In the genomic region with DNA sequence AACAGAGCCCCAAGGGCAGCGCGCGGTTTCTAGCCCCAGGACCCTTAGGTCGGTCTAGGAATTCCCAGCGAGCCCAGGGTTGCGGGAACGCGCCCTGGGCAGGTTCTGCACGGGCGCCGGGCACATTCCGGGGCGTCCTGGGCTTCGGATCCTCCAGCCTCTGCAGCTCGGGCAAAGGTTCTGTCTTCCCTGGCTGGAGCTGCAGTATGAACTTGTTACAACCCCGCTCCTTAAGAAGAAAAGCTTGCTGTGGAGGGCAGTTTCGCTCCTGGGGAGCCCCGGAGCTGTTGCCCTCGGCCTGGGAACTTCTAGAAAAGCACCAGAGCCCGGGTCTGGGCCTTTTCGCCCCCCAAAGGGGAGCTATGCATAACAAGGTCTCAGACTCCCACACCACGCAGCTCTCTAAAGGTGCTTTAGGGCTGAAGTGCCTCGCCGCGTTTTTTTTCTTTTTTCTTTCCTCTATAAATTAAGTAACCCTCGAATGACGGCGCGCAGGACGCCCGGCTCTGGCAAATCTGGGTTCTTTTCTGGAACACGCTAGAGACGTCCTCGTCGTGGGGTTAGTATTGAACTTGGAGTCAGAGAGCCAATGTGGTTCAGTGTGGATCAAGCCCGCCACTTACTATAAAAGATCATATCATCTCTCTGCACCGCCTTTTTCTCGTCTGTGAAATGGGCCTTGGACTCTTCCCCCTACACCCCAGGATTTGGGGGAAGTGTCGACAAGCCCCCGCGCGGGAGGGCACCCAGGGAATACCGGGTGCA, we compare ENCODE assay signal across 14 cellular contexts. TPM values are rescaled to one million over a fixed set of nuclear protein-coding genes. Genes with fewer than 3 reads are reported as not detected.
DNase-seq lines count a peak whose midpoint lies in the region; ATAC-seq and TF ChIP-seq lines count a peak whose summit lies in the region.
"Had no signal": no experiment of that assay in that cellular context is flagged by ENCODE, and none has a peak within 500 bp of the region (broad histone marks: within the 10 kb centered on the region; RNA-seq: fewer than 3 reads in every experiment).

No MANE protein-coding gene starts in this region.

- H2AFZ ChIP-seq in IMR-90 (replicated peaks; ENCODE audit: low read length, poor library complexity) (peak overlapping the region; percentile 80), neural cell (ENCODE audit: low read depth, low read length) (no peak overlapping the region), MM.1S (ENCODE audit: low read length) (no peak overlapping the region)

- no peak overlapping the region for H3K56ac ChIP-seq in IMR-90 (ENCODE audit: extremely low read depth, insufficient read depth, low read length)

- H3K27ac ChIP-seq in IMR-90 (ENCODE audit: insufficient read depth, low read length): no peak overlapping the region
- no peak overlapping the region for H3K27ac ChIP-seq in endodermal cell (ENCODE audit: low read depth, low read length)
- no peak overlapping the region for H3K27ac ChIP-seq in neural cell (ENCODE audit: low read length)
- no peak overlapping the region for H3K27ac ChIP-seq in MM.1S (ENCODE audit: low read length)

- no peak overlapping the region for H3K4ac ChIP-seq in IMR-90 (ENCODE audit: low read depth, low read length)

- no peak overlapping the region for H2BK120ac ChIP-seq in IMR-90 (ENCODE audit: low read depth, low read length)

- no peak for TF ChIP-seq CTCF in AG10803 (conservative IDR thresholded peaks at IDR 0.05; ENCODE audit: low read length)
- TF ChIP-seq CTCF in IMR-90 (conservative IDR thresholded peaks at IDR 0.05; ENCODE audit: low read depth, low read length): no peak
- TF ChIP-seq CTCF in endodermal cell (conservative IDR thresholded peaks at IDR 0.05): no peak
- TF ChIP-seq CTCF in neural cell (IDR thresholded peaks at IDR 0.05; ENCODE audit: poor library complexity, severe bottlenecking): no peak
- TF ChIP-seq CTCF in MM.1S (IDR thresholded peaks at IDR 0.05; ENCODE audit: low read length): no peak

- H3K9ac ChIP-seq in IMR-90 (ENCODE audit: low read depth, low read length) (no peak overlapping the region), endodermal cell (ENCODE audit: extremely low read depth, low read length, poor library complexity, severe bottlenecking) (no peak overlapping the region), neural cell (ENCODE audit: low read length) (no peak overlapping the region), MM.1S (ENCODE audit: low read length) (no peak overlapping the region)

- no peak for TF ChIP-seq POLR2A in IMR-90 (IDR thresholded peaks at IDR 0.05; ENCODE audit: low read depth, low read length)

- H4K8ac ChIP-seq in IMR-90 (ENCODE audit: low read depth in 2 of 2, low read length in 2 of 2): no peak overlapping the region

- H3K4me2 ChIP-seq in IMR-90 (ENCODE audit: low read depth, low read length): no peak overlapping the region; the same call in 1 of the 2 replicates
- no peak overlapping the region for H3K4me2 ChIP-seq in neural cell (ENCODE audit: low read length)
- no peak overlapping the region for H3K4me2 ChIP-seq in MM.1S (ENCODE audit: low read depth, low read length)

- POLR2A ChIA-PET in IMR-90 (lab: Charles Lee; ENCODE audit: unreplicated experiment): no interaction called here

- H3K18ac ChIP-seq in IMR-90 (ENCODE audit: low read depth, low read length): no peak overlapping the region

- intact Hi-C loops in IMR-90 (cut with micrococcal nuclease): loop anchor here (5.0 kb wide), 1 partner anchor 188 kb away; no protein-coding TSS in a partner anchor

- no peak overlapping the region for H2BK15ac ChIP-seq in IMR-90 (ENCODE audit: low read depth, low read length)

- H3K4me1 Mint-ChIP-seq in endodermal cell: peaks cover 28% of the 10 kb centered on the region

- in situ Hi-C loops in IMR-90 (cut with MboI; ENCODE audit: low sequenced_read_pairs): loop anchor here (5.0 kb wide), 2 partner anchors 193 to 378 kb away; no protein-coding TSS in a partner anchor

- H2BK20ac ChIP-seq in IMR-90 (ENCODE audit: low read depth, low read length): no peak overlapping the region

- CTCF ChIA-PET in IMR-90 (lab: Yijun Ruan, JAX): interaction anchor here (0.8 kb wide), 1 partner anchor 346 kb away, joined by 3 read pairs; no protein-coding TSS in a partner anchor

- dilution Hi-C loops in IMR-90 (cut with HindIII; ENCODE audit: low sequenced_read_pairs, unreplicated experiment): no loop called here

- BruUV-seq in IMR-90 (replicated peaks; lab: Mats Ljungman, UMichigan): no TSS peak

- H4K91ac ChIP-seq in IMR-90 (ENCODE audit: insufficient read depth, low read depth, low read length): no peak overlapping the region

- H3K4me1 ChIP-seq in IMR-90 (ENCODE audit: control insufficient read depth, insufficient read depth, low read length) (no peaks in the 10 kb centered on the region), endodermal cell (ENCODE audit: control insufficient read depth, insufficient read depth, low read length) (no peaks in the 10 kb centered on the region), MM.1S (ENCODE audit: low read length) (no peaks in the 10 kb centered on the region)

- no peaks in the 10 kb centered on the region for H3F3A ChIP-seq in neural cell (ENCODE audit: insufficient read depth, low read length, poor library complexity, severe bottlenecking)
- H3F3A ChIP-seq in MM.1S (ENCODE audit: insufficient read depth, low read length): no peaks in the 10 kb centered on the region

- TF ChIP-seq RAD21 in IMR-90 (IDR thresholded peaks at IDR 0.05; ENCODE audit: low read length): no peak
- no peak for TF ChIP-seq RAD21 in neural cell (conservative IDR thresholded peaks at IDR 0.05)

- H3K4me3 Mint-ChIP-seq in endodermal cell: peak overlapping the region; percentile 58

- DNase-seq in AG10803 (ENCODE audit: low read depth) (no peak), IMR-90 (no peak), endodermal cell (peak; percentile 66), kidney glomerular epithelial cell (lab: John Stamatoyannopoulos, UW) (no peak), GM03348 (ENCODE audit: low spot score) (no peak), SHP77 treated with DMSO at 0.1 percent for 48 hours (lab: John Stamatoyannopoulos, UW) (no peak), MM.1S (no peak)
- DNase-seq: hypothalamus; NCI-H1048; stimulated activated CD4-positive, alpha-beta T cell treated with anti-CD3 and anti-CD28 coated beads, Interleukin-2, amount 100 ng/mL, for 48 hours; T1000 had no signal

- 19% methylated on average over 7 of the region's 43 CpGs; no CpG with 5 or more reads in 1 of the 2 experiments for WGBS in IMR-90 (ENCODE audit: extremely low coverage in 2 of 2, insufficient read length in 1 of 2), 2 experiments
- 3% methylated on average over 17 to 43 of the region's 43 CpGs for WGBS in endodermal cell (ENCODE audit: insufficient coverage in 1 of 2, insufficient read length in 1 of 2), 2 experiments

- H3K9me2 ChIP-seq in neural cell (ENCODE audit: insufficient read depth, low read length): no peaks in the 10 kb centered on the region
- no peaks in the 10 kb centered on the region for H3K9me2 ChIP-seq in MM.1S (replicated peaks; ENCODE audit: insufficient read depth, low read length)

- H3K27me3 Mint-ChIP-seq in endodermal cell (ENCODE audit: insufficient read depth): peaks cover 54% of the 10 kb centered on the region

- H3K36me3 Mint-ChIP-seq in endodermal cell (ENCODE audit: low read depth): no peaks in the 10 kb centered on the region
- H3K36me3 Mint-ChIP-seq: stimulated activated memory B cell treated with anti-CD40 and anti-IgM and Interleukin-4, amounts not matched to agents 10 μg/mL and 1 μg/mL and 100 μg/mL, for 72 hours had no signal

- H3K27me3 ChIP-seq in IMR-90 (ENCODE audit: control insufficient read depth, insufficient read depth, low read length) (peaks cover 60% of the 10 kb centered on the region), endodermal cell (ENCODE audit: control insufficient read depth, insufficient read depth, low read length, poor library complexity, severe bottlenecking) (peaks cover 100% of the 10 kb centered on the region), neural cell (ENCODE audit: insufficient read depth, low read depth, low read length) (peaks cover 100% of the 10 kb centered on the region), MM.1S (replicated peaks; ENCODE audit: insufficient read depth, low read length) (peaks cover 48% of the 10 kb centered on the region)

- no peak overlapping the region for H3K27ac Mint-ChIP-seq in endodermal cell
- H3K27ac Mint-ChIP-seq: stimulated activated memory B cell treated with anti-CD40 and anti-IgM and Interleukin-4, amounts not matched to agents 10 μg/mL and 1 μg/mL and 100 μg/mL, for 72 hours had no signal

- H2AK5ac ChIP-seq in IMR-90 (ENCODE audit: low read depth, low read length): no peak overlapping the region

- peaks cover 3% of the 10 kb centered on the region; the same call in 1 of the 2 replicates for H3K9me3 ChIP-seq in IMR-90 (ENCODE audit: control insufficient read depth, insufficient read depth, low read length)
- H3K9me3 ChIP-seq in endodermal cell (ENCODE audit: control insufficient read depth, low read length): no peaks in the 10 kb centered on the region
- H3K9me3 ChIP-seq in neural cell (ENCODE audit: low read length): no peaks in the 10 kb centered on the region
- no peaks in the 10 kb centered on the region for H3K9me3 ChIP-seq in MM.1S (replicated peaks; ENCODE audit: insufficient read depth, low read length)

- H4K20me1 ChIP-seq in IMR-90 (ENCODE audit: insufficient read depth, low read length): peaks cover 4% of the 10 kb centered on the region; the same call in 1 of the 2 replicates
- H4K20me1 ChIP-seq in neural cell (ENCODE audit: insufficient read depth): no peaks in the 10 kb centered on the region
- H4K20me1 ChIP-seq in MM.1S (ENCODE audit: insufficient read depth, low read length): no peaks in the 10 kb centered on the region

- H3K4me3 ChIP-seq in AG10803 (ENCODE audit: low read length) (peak overlapping the region; percentile 53), IMR-90 (ENCODE audit: insufficient read depth, low read depth, low read length) (peak overlapping the region; percentile 12; the same call in 1 of the 2 replicates), endodermal cell (ENCODE audit: low read length) (peak overlapping the region; percentile 77), neural cell (ENCODE audit: low read length) (no peak overlapping the region), MM.1S (ENCODE audit: low read length) (no peak overlapping the region)

- ATAC-seq in IMR-90 (ENCODE audit: low read depth): no peak
- ATAC-seq: stimulated activated memory B cell treated with anti-CD40 and anti-IgM and Interleukin-4, amounts not matched to agents 10 μg/mL and 1 μg/mL and 100 μg/mL, for 72 hours had no signal

- no peak overlapping the region for H2AK9ac ChIP-seq in IMR-90 (replicated peaks; ENCODE audit: low read depth, low read length, poor library complexity)

- H2BK5ac ChIP-seq in IMR-90 (ENCODE audit: low read depth, low read length, poor library complexity, severe bottlenecking): no peak overlapping the region

- H4K5ac ChIP-seq in IMR-90 (ENCODE audit: low read depth, low read length): no peak overlapping the region

- H3K14ac ChIP-seq in IMR-90 (replicated peaks; ENCODE audit: low read depth, low read length): no peak overlapping the region

- H3K79me2 ChIP-seq in neural cell (replicated peaks; ENCODE audit: insufficient read depth, low read length) (no peaks in the 10 kb centered on the region), MM.1S (ENCODE audit: low read length) (no peaks in the 10 kb centered on the region)

- no peaks in the 10 kb centered on the region for H3K36me3 ChIP-seq in IMR-90 (ENCODE audit: control insufficient read depth, insufficient read depth, low read length)
- no peaks in the 10 kb centered on the region for H3K36me3 ChIP-seq in endodermal cell (ENCODE audit: control insufficient read depth, insufficient read depth, low read length)
- H3K36me3 ChIP-seq in neural cell (ENCODE audit: insufficient read depth, low read length): no peaks in the 10 kb centered on the region
- H3K36me3 ChIP-seq in MM.1S (replicated peaks; ENCODE audit: insufficient read depth, low read length): no peaks in the 10 kb centered on the region

- peaks cover 3% of the 10 kb centered on the region; the same call in 1 of the 2 replicates for H3K9me1 ChIP-seq in IMR-90 (ENCODE audit: insufficient read depth, low read length)

- no peaks in the 10 kb centered on the region for H3K9me3 Mint-ChIP-seq in endodermal cell

- no peak overlapping the region for H3K23ac ChIP-seq in IMR-90 (ENCODE audit: low read depth, low read length)

- TF ChIP-seq EP300 in neural cell (conservative IDR thresholded peaks at IDR 0.05; ENCODE audit: poor library complexity, severe bottlenecking): no peak

- H3K79me1 ChIP-seq in IMR-90 (ENCODE audit: low read depth in 1 of 2, low read length in 2 of 2): peaks cover 3 to 11% of the 10 kb centered on the region in 2 experiments; a peak in 1 of 4 replicates

RNA-seq across cellular contexts. Expression of a gene that starts 5.7 kb away (rescaled TPM):
- total RNA-seq in IMR-90 (2012; rRNA removed) (1.1 TPM in 2 replicates), endodermal cell (1 to 10 TPM in 1 of 2 donors, under 1 TPM in 1; 0.46 to 1.3 TPM)
- polyA plus RNA-seq in IMR-90 (2012; rRNA removed) (3.9 and 6.0 TPM in 2 replicates), neural cell (1.7 and 2.8 TPM in 2 replicates)
- 4.7 and 6.7 TPM in 2 replicates for polyA plus RNA-seq in IMR-90 (2012; cell fraction: cytosol; rRNA removed)
- 2.9 and 5.9 TPM in 2 replicates for polyA plus RNA-seq in IMR-90 (2012; cell fraction: nucleus; rRNA removed; ENCODE audit: low replicate concordance)
- 60.2 TPM for polyA plus RNA-seq in endodermal cell (2013, experiment 1 of 2)
- polyA plus RNA-seq in endodermal cell (2013, experiment 2 of 2): 43.4 TPM
- polyA minus RNA-seq in neural cell: 0.35 TPM in 1 of 2 replicates, not detected in the other
- polyA plus RNA-seq: CD14-positive monocyte had no signal

Comparison
In these comparisons a context has a peak if more than half of its experiments do, and no peak if none do; other contexts are left out.
1. H3K4me3 ChIP-seq: peak in AG10803 (single experiment), IMR-90 (single experiment) and endodermal cell (single experiment); none in neural cell (single experiment) and MM.1S (single experiment).